Comparison of ENCODE assay signal across 24 cellular contexts in the genomic region with DNA sequence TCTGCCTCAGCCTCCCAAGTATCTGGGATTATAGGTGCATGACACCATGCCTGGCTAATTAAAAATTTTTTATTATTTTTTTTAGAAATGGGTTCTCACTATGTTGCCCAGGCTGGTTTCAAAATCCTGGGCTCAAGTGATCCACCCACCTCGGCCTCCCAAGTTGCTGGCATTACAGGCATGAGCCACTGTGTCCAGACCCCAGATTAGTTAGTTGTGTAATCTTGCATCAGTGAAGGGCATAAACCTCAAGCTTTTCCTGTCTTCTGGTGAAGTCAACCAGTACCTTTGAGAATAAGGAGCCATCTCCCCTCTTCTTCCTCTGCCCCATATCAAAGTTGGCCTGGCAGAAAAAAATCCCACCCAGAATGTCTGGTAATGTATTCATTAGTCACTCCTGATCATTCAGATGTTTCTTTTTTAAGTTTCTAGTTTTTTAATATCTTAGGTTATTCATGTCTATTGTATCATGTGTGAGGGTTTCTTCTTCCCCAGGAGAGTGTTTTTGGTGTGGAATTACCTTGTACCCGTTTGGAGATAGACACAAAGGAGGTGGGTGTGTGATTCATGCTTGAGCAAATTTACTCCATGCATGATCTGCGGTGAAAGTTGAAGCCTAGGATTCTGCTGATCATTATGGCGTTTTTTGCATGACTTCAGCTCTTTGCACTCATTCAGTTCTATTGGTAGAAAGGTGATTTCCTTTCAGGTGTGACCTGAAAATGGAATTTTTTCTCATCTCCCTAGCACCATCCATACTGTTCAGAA.
DNase-seq lines count a peak whose midpoint lies in the region; ATAC-seq lines count a peak whose summit lies in the region.
"Had no signal": no experiment of that assay in that cellular context is flagged by ENCODE, and none has a peak within 500 bp of the region (broad histone marks: within the 10 kb centered on the region; RNA-seq: fewer than 3 reads in every experiment).

No MANE protein-coding gene starts in this region.

- DNase-seq in DMS53 (lab: John Stamatoyannopoulos, UW) (peak; percentile 66), NCI-H345 (lab: John Stamatoyannopoulos, UW) (peak; percentile 25), fibroblast of gingiva (ENCODE audit: low read depth) (peak; percentile 79), skeletal muscle cell (ENCODE audit: low read depth) (peak; percentile 54), AG08396 (ENCODE audit: low spot score) (no peak), RPMI8226 (no peak)
- DNase-seq: activated CD4-positive, alpha-beta T cell treated with anti-CD3 and anti-CD28 coated beads, Interleukin-2, amount 50 U/mL, for 1 hour; activated naive CD4-positive, alpha-beta T cell treated with anti-CD3 and anti-CD28 coated beads, Interleukin-2, amount 50 U/mL, for 16 hours; aorta; Calu3; caudate nucleus; glutamatergic neuron; kidney; NCI-H1092 treated with DMSO at 0.1 percent for 48 hours; NCI-H187 treated with DMSO at 0.1 percent for 48 hours; NCI-H69; retina; SJCRH30; stimulated activated CD4-positive, alpha-beta T cell treated with anti-CD3 and anti-CD28 coated beads, Interleukin-2, amount 100 ng/mL, for 48 hours; transverse colon had no signal

- ATAC-seq in GM18873 (IDR thresholded peaks at IDR 0.05; ENCODE audit: low FRiP score, unreplicated experiment): no peak
- ATAC-seq: esophagus mucosa, WTC11 had no signal

- no peak overlapping the region for H3K4me3 ChIP-seq in skeletal muscle cell (ENCODE audit: low read depth, low read length)
- H3K4me3 ChIP-seq: lung, SJCRH30, transverse colon had no signal

Comparison
In these comparisons a context has a peak if more than half of its experiments do, and no peak if none do; other contexts are left out.
1. DNase-seq: peak in DMS53 (single experiment), NCI-H345 (single experiment), fibroblast of gingiva (single experiment) and skeletal muscle cell (single experiment); none in AG08396 (single experiment) and RPMI8226 (single experiment).